In the genomic region with DNA sequence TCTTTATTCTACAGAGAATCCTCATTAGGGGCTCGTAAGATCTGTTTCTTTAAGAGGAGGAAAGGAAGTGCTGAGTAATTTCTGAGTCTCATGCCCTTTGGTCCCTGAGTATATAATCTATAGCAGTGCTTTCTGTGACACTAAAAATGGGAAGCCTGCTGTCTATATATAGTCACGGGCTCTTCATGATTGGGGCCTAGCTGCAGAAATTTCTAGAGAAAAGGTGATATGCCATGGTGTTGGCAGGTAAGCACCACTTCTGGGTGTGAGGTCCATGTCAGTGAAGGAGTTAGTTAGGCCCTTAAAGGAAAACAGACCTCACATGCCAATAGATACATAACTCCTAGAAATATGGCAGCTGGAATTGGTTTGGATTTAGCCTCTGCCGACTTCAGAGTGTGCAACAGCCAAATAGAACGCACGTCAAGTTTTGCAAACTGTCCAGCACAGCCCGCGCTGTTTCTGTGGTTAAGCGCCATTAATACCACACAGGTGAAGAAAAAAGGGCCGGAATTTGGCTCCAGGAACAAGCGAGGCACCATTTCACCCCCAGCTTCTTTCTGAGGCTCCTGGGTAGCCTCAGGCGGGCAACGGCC, we compare ENCODE assay signal across 1 cellular context.
TF ChIP-seq lines count a peak whose summit lies in the region.

No MANE protein-coding gene starts in this region.

TF ChIP-seq in IMR-90, 13 proteins besides CTCF, POLR2A, EP300 and RAD21 (continued from another document):
- TF ChIP-seq, protein P1, sequence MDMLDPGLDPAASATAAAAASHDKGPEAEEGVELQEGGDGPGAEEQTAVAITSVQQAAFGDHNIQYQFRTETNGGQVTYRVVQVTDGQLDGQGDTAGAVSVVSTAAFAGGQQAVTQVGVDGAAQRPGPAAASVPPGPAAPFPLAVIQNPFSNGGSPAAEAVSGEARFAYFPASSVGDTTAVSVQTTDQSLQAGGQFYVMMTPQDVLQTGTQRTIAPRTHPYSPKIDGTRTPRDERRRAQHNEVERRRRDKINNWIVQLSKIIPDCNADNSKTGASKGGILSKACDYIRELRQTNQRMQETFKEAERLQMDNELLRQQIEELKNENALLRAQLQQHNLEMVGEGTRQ (IDR thresholded peaks at IDR 0.05; ENCODE audit: low read depth, low read length): no peak
- no peak for TF ChIP-seq FOS (IDR thresholded peaks at IDR 0.05; ENCODE audit: low read depth, low read length)
- no peak for TF ChIP-seq RCOR1 (IDR thresholded peaks at IDR 0.05; ENCODE audit: insufficient replicate concordance, low read length)
- TF ChIP-seq MAFK (IDR thresholded peaks at IDR 0.05; ENCODE audit: low read depth, low read length): no peak
- no peak for TF ChIP-seq SMC3 (IDR thresholded peaks at IDR 0.05; ENCODE audit: low read depth, low read length)
